9 cellular contexts compared by ENCODE assay signal in the genomic region with DNA sequence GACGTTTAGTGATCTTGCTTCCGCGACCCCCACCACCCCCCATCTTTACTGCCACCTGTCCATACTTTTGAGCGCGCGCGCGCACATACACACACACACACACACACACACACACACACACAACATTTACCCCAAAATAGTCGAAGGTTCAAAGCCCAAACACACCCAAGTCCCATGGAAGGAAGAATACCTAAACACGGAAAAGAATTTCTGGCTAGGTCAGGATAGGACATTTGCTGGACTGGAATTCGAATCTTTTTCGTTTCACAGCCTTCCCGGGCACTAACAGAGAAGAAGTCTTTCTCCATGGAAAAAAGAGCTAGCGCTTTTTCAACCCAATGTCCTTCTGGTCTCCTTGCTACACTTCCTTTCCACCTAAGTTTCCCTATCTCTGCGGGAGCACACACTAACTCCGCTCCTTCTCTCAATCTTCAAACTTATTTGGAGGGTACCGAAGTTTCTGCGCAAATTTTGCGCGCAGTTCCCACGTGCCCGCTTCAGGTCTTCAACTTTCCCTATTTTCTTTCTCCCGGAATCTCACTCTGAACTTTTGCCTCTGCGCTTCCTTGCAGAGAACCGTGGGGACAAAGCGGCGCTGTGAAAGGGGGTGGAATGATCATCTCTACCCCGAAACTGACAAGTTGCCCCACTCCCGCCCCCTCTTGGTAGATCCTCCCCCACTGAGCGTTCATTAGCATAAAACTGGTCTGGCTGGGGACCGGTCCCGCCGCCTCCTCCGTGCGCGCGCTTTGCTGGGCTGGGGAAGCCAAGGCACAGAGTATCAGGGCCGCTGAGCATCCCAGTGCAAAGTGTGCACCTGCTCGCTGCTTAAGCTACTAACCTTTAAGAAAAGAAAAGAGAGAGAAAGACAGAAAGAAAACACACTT. TPM values are rescaled to one million over a fixed set of nuclear protein-coding genes. Genes with fewer than 3 reads are reported as not detected.
DNase-seq lines count a peak whose midpoint lies in the region; ATAC-seq and TF ChIP-seq lines count a peak whose summit lies in the region.
"Had no signal": no experiment of that assay in that cellular context is flagged by ENCODE, and none has a peak within 500 bp of the region (broad histone marks: within the 10 kb centered on the region; RNA-seq: fewer than 3 reads in every experiment).

No MANE protein-coding gene starts in this region.

- ATAC-seq in lower lobe of right lung (peak; percentile 61 to 64), HG02571 (IDR thresholded peaks at IDR 0.05; ENCODE audit: unreplicated experiment) (no peak), HG02623 (IDR thresholded peaks at IDR 0.05; ENCODE audit: unreplicated experiment) (no peak)

- DNase-seq in NCI-H69 (lab: John Stamatoyannopoulos, UW) (peak; percentile 91), choroid plexus epithelial cell (ENCODE audit: low read depth) (no peak), lower lobe of right lung (peak; percentile 66), tibial artery (peak in 1 of 2 donors; percentile 24)
- DNase-seq in activated effector memory CD4-positive, alpha-beta T cell treated with Interleukin-2 at 50 U/mL for 16 hours, result no peak

- peak overlapping the region; percentile 54 for H3K4me3 ChIP-seq in GM08714 (ENCODE audit: low read length)
- H3K4me3 ChIP-seq in choroid plexus epithelial cell (ENCODE audit: low read depth, low read length), result peak overlapping the region; percentile 58
- H3K4me3 ChIP-seq in lower lobe of right lung, result peak overlapping the region; percentile 78
- H3K4me3 ChIP-seq in tibial artery, result peak overlapping the region; percentile 40 to 52

- intact Hi-C loops in lower lobe of right lung (cut with DNase I), result no loop called here
- intact Hi-C loops in tibial artery (cut with DNase I; ENCODE audit: low total_unique reads), result no loop called here

- H3K9me3 ChIP-seq in lower lobe of right lung, result no peaks in the 10 kb centered on the region
- no peaks in the 10 kb centered on the region for H3K9me3 ChIP-seq in tibial artery

- H3K36me3 ChIP-seq in lower lobe of right lung, result no peaks in the 10 kb centered on the region
- H3K36me3 ChIP-seq in tibial artery, result no peaks in the 10 kb centered on the region

- H3K4me1 ChIP-seq in lower lobe of right lung (peaks cover 19% of the 10 kb centered on the region), tibial artery (peaks cover 0 to 29% (median 27%) of the 10 kb centered on the region in 4 donors)

- H3K27ac ChIP-seq in lower lobe of right lung (peak overlapping the region; percentile 85), tibial artery (no peak overlapping the region)

- H3K27me3 ChIP-seq in lower lobe of right lung (ENCODE audit: low read depth), result peaks cover 15% of the 10 kb centered on the region
- peaks cover 0 to 35% of the 10 kb centered on the region in 2 donors for H3K27me3 ChIP-seq in tibial artery

- no peak for TF ChIP-seq CTCF in choroid plexus epithelial cell (conservative IDR thresholded peaks at IDR 0.05; ENCODE audit: low read depth, low read length)
- TF ChIP-seq CTCF in lower lobe of right lung (IDR thresholded peaks at IDR 0.05), result peak; percentile 7
- TF ChIP-seq CTCF in tibial artery (IDR thresholded peaks at IDR 0.05), result no peak

RNA-seq across cellular contexts. Expression of gene DACH1, which starts 2.7 kb away (rescaled TPM):
- 8.1 TPM for total RNA-seq in lower lobe of right lung
- total RNA-seq: M059J had no signal

Comparison
In these comparisons a context has a peak if more than half of its experiments do, and no peak if none do; other contexts are left out.
1. DNase-seq: peak in NCI-H69 (single experiment) and lower lobe of right lung (single experiment); none in choroid plexus epithelial cell (single experiment) and activated effector memory CD4-positive, alpha-beta T cell treated with Interleukin-2 at 50 U/mL for 16 hours (single experiment).
2. ATAC-seq: peak in lower lobe of right lung (2 of 2); none in HG02571 (single experiment) and HG02623 (single experiment).
3. Peak in every context shown above with its lines, with median percentiles within 50 percentile points of each other: H3K4me3 ChIP-seq.